In the genomic region with DNA sequence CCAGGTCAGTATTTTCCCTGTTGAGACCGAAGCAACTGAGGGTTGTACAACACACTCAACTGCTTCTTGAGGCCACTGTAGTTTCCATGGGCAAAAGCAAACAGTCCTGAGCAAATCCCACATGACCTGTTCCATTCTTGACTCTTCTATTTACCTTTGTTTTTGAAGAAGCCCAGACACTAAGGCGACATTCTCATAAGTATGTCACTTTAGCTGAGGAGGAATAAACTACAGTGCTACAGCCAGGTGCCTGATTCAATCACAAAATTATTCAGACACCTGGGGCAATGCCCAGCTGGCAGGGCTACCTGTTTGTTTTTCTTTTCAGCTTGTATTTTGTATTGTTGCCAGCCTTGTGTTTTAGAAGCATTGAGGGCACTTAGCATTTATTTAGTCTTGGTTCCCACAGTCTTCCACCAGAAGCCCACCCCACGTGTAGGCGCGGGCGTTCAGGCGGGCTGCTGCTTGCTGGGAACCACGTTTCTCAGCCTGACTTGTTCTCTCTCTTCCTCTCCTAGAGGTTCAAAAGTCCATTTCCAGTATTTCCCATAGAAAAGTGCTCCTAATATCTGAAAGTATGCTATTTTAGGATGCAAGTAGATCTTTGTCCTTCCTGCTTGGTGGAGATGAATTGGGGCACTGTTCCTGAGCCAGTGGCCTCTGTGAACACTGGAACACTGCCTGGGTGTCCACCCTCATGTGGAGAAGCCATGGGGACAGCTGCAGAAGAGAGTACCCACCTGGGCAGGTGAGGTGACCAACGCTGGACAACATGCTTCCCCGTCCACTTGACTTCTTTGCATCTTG, we compare ENCODE assay signal across 17 cellular contexts.
DNase-seq lines count a peak whose midpoint lies in the region; ATAC-seq and TF ChIP-seq lines count a peak whose summit lies in the region.
"Had no signal": no experiment of that assay in that cellular context is flagged by ENCODE, and none has a peak within 500 bp of the region (broad histone marks: within the 10 kb centered on the region; RNA-seq: fewer than 3 reads in every experiment).

No MANE protein-coding gene starts in this region.

- no peak overlapping the region for H3K4me3 ChIP-seq in lower lobe of right lung
- H3K4me3 ChIP-seq: heart left ventricle, psoas muscle had no signal

- H3K27ac ChIP-seq in lower lobe of right lung, result no peak overlapping the region
- H3K27ac ChIP-seq: psoas muscle had no signal

- H3K36me3 ChIP-seq in lower lobe of right lung, result no peaks in the 10 kb centered on the region
- H3K36me3 ChIP-seq: heart left ventricle had no signal

- peak; percentile 75 to 85 for ATAC-seq in lower lobe of right lung
- ATAC-seq in GM19395 (IDR thresholded peaks at IDR 0.05; ENCODE audit: unreplicated experiment), result no peak
- ATAC-seq in GM21825 (IDR thresholded peaks at IDR 0.05; ENCODE audit: unreplicated experiment), result no peak
- ATAC-seq in HG03565 (IDR thresholded peaks at IDR 0.05; ENCODE audit: unreplicated experiment), result no peak
- ATAC-seq: effector memory CD8-positive, alpha-beta T cell; heart left ventricle; psoas muscle had no signal

- DNase-seq in DMS53 (lab: John Stamatoyannopoulos, UW), result peak; percentile 58
- peak; percentile 74 for DNase-seq in NCI-H1105 (lab: John Stamatoyannopoulos, UW)
- DNase-seq in NCI-H345 treated with DMSO at 0.1 percent for 48 hours (lab: John Stamatoyannopoulos, UW; ENCODE audit: unreplicated experiment), result peak; percentile 97
- no peak for DNase-seq in lower lobe of right lung
- no peak for DNase-seq in NCI-H146 treated with DMSO at 0.1 percent for 48 hours (lab: John Stamatoyannopoulos, UW; ENCODE audit: unreplicated experiment)
- DNase-seq: activated CD4-positive, alpha-beta T cell treated with anti-CD3 and anti-CD28 coated beads, Interleukin-2, amount 10 ng/mL, durations not matched to agents 7 days and 5 days; CD8-positive, alpha-beta memory T cell; effector memory CD8-positive, alpha-beta T cell; heart left ventricle; Karpas-422; NCI-H1694; psoas muscle; stimulated activated CD4-positive, alpha-beta T cell treated with anti-CD3 and anti-CD28 coated beads, Interleukin-4, amount 100 ng/mL, for 4 hours; substantia nigra had no signal

- peaks cover 35% of the 10 kb centered on the region for H3K4me1 ChIP-seq in lower lobe of right lung

- intact Hi-C loops in lower lobe of right lung (cut with DNase I), result no loop called here

- H3K9me3 ChIP-seq in lower lobe of right lung, result peaks cover 8% of the 10 kb centered on the region

- H3K27me3 ChIP-seq in lower lobe of right lung (ENCODE audit: low read depth), result no peaks in the 10 kb centered on the region
- H3K27me3 ChIP-seq: heart left ventricle had no signal

- no peak for TF ChIP-seq CTCF in lower lobe of right lung (IDR thresholded peaks at IDR 0.05)

Comparison
In these comparisons a context has a peak if more than half of its experiments do, and no peak if none do; other contexts are left out.
1. DNase-seq: peak in DMS53 (single experiment), NCI-H1105 (single experiment) and NCI-H345 treated with DMSO at 0.1 percent for 48 hours (single experiment); none in lower lobe of right lung (single experiment) and NCI-H146 treated with DMSO at 0.1 percent for 48 hours (single experiment).
2. ATAC-seq: peak in lower lobe of right lung (2 of 2); none in GM19395 (single experiment), GM21825 (single experiment) and HG03565 (single experiment).